Comparison of ENCODE assay signal across 13 cellular contexts in the genomic region with DNA sequence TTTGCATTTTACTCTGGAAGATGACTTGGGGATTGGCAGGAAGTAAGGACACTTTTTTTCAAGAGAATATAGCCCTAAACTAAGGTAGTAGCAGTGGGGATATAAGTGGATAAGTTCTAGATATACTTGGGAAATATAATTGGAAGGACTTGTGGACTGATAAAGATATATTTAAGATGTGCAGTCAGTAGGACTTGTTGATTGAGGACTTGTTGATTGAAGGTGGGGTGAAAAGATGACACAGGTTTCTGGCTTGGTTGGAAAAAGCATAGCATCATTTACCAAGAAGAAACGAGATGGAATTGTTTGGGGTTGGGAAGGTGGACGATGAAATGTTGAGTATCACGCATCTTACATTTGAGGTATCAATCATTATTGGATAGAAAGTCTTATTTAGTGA. TPM values are rescaled to one million over a fixed set of nuclear protein-coding genes. Genes with fewer than 3 reads are reported as not detected.
DNase-seq lines count a peak whose midpoint lies in the region; ATAC-seq and TF ChIP-seq lines count a peak whose summit lies in the region.
"Had no signal": no experiment of that assay in that cellular context is flagged by ENCODE, and none has a peak within 500 bp of the region (broad histone marks: within the 10 kb centered on the region; RNA-seq: fewer than 3 reads in every experiment).

No MANE protein-coding gene starts in this region.

- DNase-seq in ascending aorta (ENCODE audit: low spot score in 2 of 2) (no peak), thyroid gland (no peak), head of caudate nucleus (no peak)
- no peak for DNase-seq in CD8-positive, alpha-beta T cell
- DNase-seq: activated T-cell treated with anti-CD3 and anti-CD28 coated beads, Interleukin-2, amount 50 U/mL, for 4 hours; amniotic stem cell; effector CD4-positive, alpha-beta T cell; NCI-H2107; NK-92 treated with Interleukin-12 subunit alpha and Interleukin-12 subunit beta, amount 100 ng/mL, for 24 hours; SW 1271 had no signal

- H3K36me3 ChIP-seq in HUES48 (ENCODE audit: control insufficient read depth, insufficient read depth, low read length): peaks cover 60% of the 10 kb centered on the region
- peaks cover 39 to 46% of the 10 kb centered on the region in 2 donors for H3K36me3 ChIP-seq in ascending aorta
- H3K36me3 ChIP-seq in mesodermal cell (ENCODE audit: control insufficient read depth, insufficient read depth, low read length): peaks cover 58% of the 10 kb centered on the region
- peaks cover 25 to 37% of the 10 kb centered on the region in 2 donors for H3K36me3 ChIP-seq in thyroid gland
- peaks cover 32% of the 10 kb centered on the region for H3K36me3 ChIP-seq in CD8-positive, alpha-beta T cell (ENCODE audit: insufficient read depth, low read length)

- H3K4me1 Mint-ChIP-seq in CD8-positive, alpha-beta T cell (ENCODE audit: low read depth): peaks cover 36% of the 10 kb centered on the region

- peaks cover 37% of the 10 kb centered on the region for H3K36me3 Mint-ChIP-seq in CD8-positive, alpha-beta T cell

- H3K27me3 Mint-ChIP-seq in CD8-positive, alpha-beta T cell (ENCODE audit: low read depth): no peaks in the 10 kb centered on the region

- POLR2A ChIA-PET in CD8-positive, alpha-beta T cell (lab: Charles Lee): interaction anchor here (1.1 to 6.5 kb wide), 10 partner anchors 7 to 221 kb away, joined by 3 to 97 read pairs (median 16); a partner anchor contains a TSS

- H3K4me1 ChIP-seq in HUES48 (ENCODE audit: control insufficient read depth, insufficient read depth, low read length) (peaks cover 8% of the 10 kb centered on the region), ascending aorta (peaks cover 11 to 38% of the 10 kb centered on the region in 2 donors), mesodermal cell (ENCODE audit: control insufficient read depth, insufficient read depth, low read length, poor library complexity, severe bottlenecking) (peaks cover 42% of the 10 kb centered on the region), thyroid gland (peaks cover 18 to 27% of the 10 kb centered on the region in 2 donors)
- peaks cover 33% of the 10 kb centered on the region for H3K4me1 ChIP-seq in CD8-positive, alpha-beta T cell (ENCODE audit: insufficient read depth, low read length)

- no peaks in the 10 kb centered on the region for H3K9me3 ChIP-seq in HUES48 (ENCODE audit: control insufficient read depth, insufficient read depth, low read length)
- no peaks in the 10 kb centered on the region for H3K9me3 ChIP-seq in ascending aorta
- H3K9me3 ChIP-seq in mesodermal cell (ENCODE audit: control insufficient read depth, low read length): no peaks in the 10 kb centered on the region
- H3K9me3 ChIP-seq in thyroid gland: no peaks in the 10 kb centered on the region
- H3K9me3 ChIP-seq in CD8-positive, alpha-beta T cell (ENCODE audit: low read length): no peaks in the 10 kb centered on the region

- no peak for TF ChIP-seq POLR2A in thyroid gland (IDR thresholded peaks at IDR 0.05)

- no peak for ATAC-seq in CD8-positive, alpha-beta T cell
- no peak for ATAC-seq in HG03354 (IDR thresholded peaks at IDR 0.05; ENCODE audit: poor library complexity, severe bottlenecking, unreplicated experiment)
- ATAC-seq: activated T-cell treated with anti-CD3 and anti-CD28 coated beads, Interleukin-2, amount 50 U/mL, for 4 hours had no signal

- intact Hi-C loops in ascending aorta (cut with DNase I): loop anchor here (2.0 to 5.0 kb wide), 3 partner anchors 41 to 376 kb away; a partner anchor contains a TSS
- intact Hi-C loops in thyroid gland (cut with DNase I): no loop called here
- intact Hi-C loops in head of caudate nucleus (cut with DNase I): no loop called here
- intact Hi-C loops in CD8-positive, alpha-beta T cell (cut with DNase I, micrococcal nuclease): loop anchor here (2.0 to 10.0 kb wide), 5 partner anchors 69 to 929 kb away; a partner anchor contains a TSS

- CTCF ChIA-PET in CD8-positive, alpha-beta T cell (lab: Charles Lee): interaction anchor here (1.0 to 6.6 kb wide), 7 partner anchors 8 to 92 kb away, joined by 3 to 51 read pairs (median 3); a partner anchor contains a TSS

- H3K4me3 ChIP-seq in HUES48 (ENCODE audit: low read depth, low read length) (no peak overlapping the region), ascending aorta (no peak overlapping the region), mesodermal cell (ENCODE audit: extremely low read depth, insufficient read depth, low read length, poor library complexity, severe bottlenecking) (no peak overlapping the region), thyroid gland (replicated peaks in 1 of 3) (no peak overlapping the region)
- no peak overlapping the region for H3K4me3 ChIP-seq in CD8-positive, alpha-beta T cell (ENCODE audit: low read depth, low read length)

- no peak overlapping the region for H3K4me3 Mint-ChIP-seq in CD8-positive, alpha-beta T cell
- H3K4me3 Mint-ChIP-seq: activated T-cell treated with anti-CD3 and anti-CD28 coated beads, Interleukin-2, amount 50 U/mL, for 4 hours had no signal

- 85 to 97% methylated on average over 3 of the region's 3 CpGs for WGBS in mesodermal cell (ENCODE audit: insufficient coverage in 2 of 2), 2 experiments
- 94 to 96% methylated on average over 3 of the region's 3 CpGs for WGBS in thyroid gland, 2 donors

- H3K27me3 ChIP-seq in HUES48 (ENCODE audit: control insufficient read depth, insufficient read depth, low read length) (no peaks in the 10 kb centered on the region), ascending aorta (no peaks in the 10 kb centered on the region), thyroid gland (no peaks in the 10 kb centered on the region)
- no peaks in the 10 kb centered on the region for H3K27me3 ChIP-seq in CD8-positive, alpha-beta T cell (ENCODE audit: insufficient read depth, low read length)

- H3K27ac ChIP-seq in HUES48 (ENCODE audit: low read depth, low read length) (peak overlapping the region; percentile 99), ascending aorta (peak overlapping the region; percentile 95 to 97), mesodermal cell (ENCODE audit: low read depth, low read length, severe bottlenecking) (peak overlapping the region; percentile 98), thyroid gland (peak overlapping the region in 2 of 3 donors; percentile 96 to 99)
- H3K27ac ChIP-seq in CD8-positive, alpha-beta T cell (ENCODE audit: low read depth, low read length): no peak overlapping the region

- H3K9ac ChIP-seq in HUES48 (ENCODE audit: low read depth, low read length): no peak overlapping the region

- H3K27ac Mint-ChIP-seq in CD8-positive, alpha-beta T cell: no peak overlapping the region

- H3K9me3 Mint-ChIP-seq in CD8-positive, alpha-beta T cell: no peaks in the 10 kb centered on the region
- H3K9me3 Mint-ChIP-seq: activated T-cell treated with anti-CD3 and anti-CD28 coated beads, Interleukin-2, amount 50 U/mL, for 4 hours had no signal

- TF ChIP-seq CTCF in ascending aorta (IDR thresholded peaks at IDR 0.05) (no peak), thyroid gland (IDR thresholded peaks at IDR 0.05) (no peak)
- TF ChIP-seq CTCF in CD8-positive, alpha-beta T cell (IDR thresholded peaks at IDR 0.05): no peak

RNA-seq across cellular contexts. Expression of a gene that starts 1.5 kb away (rescaled TPM):
- total RNA-seq in ascending aorta (76.0 TPM), thyroid gland (100 to 1,000 TPM in 3 of 4 donors, 10 to 100 TPM in 1; 96.6 to 113 (median 108) TPM)
- polyA plus RNA-seq in mesodermal cell (2013, experiment 1 of 2): 229 TPM
- polyA plus RNA-seq in mesodermal cell (2013, experiment 2 of 2): 198 TPM
- total RNA-seq in CD8-positive, alpha-beta T cell: 100 to 1,000 TPM; 158 to 161 TPM

RNA-seq across cellular contexts. Expression of a gene that starts 5.7 kb away (rescaled TPM):
- total RNA-seq in ascending aorta: 96.7 TPM
- 66.1 TPM for polyA plus RNA-seq in mesodermal cell (2013, experiment 1 of 2)
- polyA plus RNA-seq in mesodermal cell (2013, experiment 2 of 2): 56.8 TPM
- total RNA-seq in thyroid gland: 10 to 100 TPM; 51.3 to 97.3 (median 69.1) TPM
- total RNA-seq in CD8-positive, alpha-beta T cell: 10 to 100 TPM; 31.1 to 34.8 TPM

RNA-seq across cellular contexts. Expression of a gene that starts 9.9 kb away (rescaled TPM):
- total RNA-seq in ascending aorta (183 TPM), thyroid gland (100 to 1,000 TPM; 101 to 144 (median 121) TPM)
- 226 TPM for polyA plus RNA-seq in mesodermal cell (2013, experiment 1 of 2)
- polyA plus RNA-seq in mesodermal cell (2013, experiment 2 of 2): 200 TPM
- total RNA-seq in CD8-positive, alpha-beta T cell: 10 to 100 TPM; 26.6 to 31.6 TPM

RNA-seq across cellular contexts. Expression of a gene that starts 10.1 kb away (rescaled TPM):
- total RNA-seq in ascending aorta (9.2 TPM), thyroid gland (10 to 100 TPM; 12.9 to 36.7 (median 18.8) TPM)
- polyA plus RNA-seq in mesodermal cell (2013, experiment 1 of 2): 13.1 TPM
- 12.7 TPM for polyA plus RNA-seq in mesodermal cell (2013, experiment 2 of 2)
- 10 to 100 TPM; 29.1 to 31.3 TPM for total RNA-seq in CD8-positive, alpha-beta T cell

RNA-seq across cellular contexts. Expression of a gene that starts 42.1 kb away (rescaled TPM):
- 58.0 TPM for total RNA-seq in ascending aorta
- 61.7 TPM for polyA plus RNA-seq in mesodermal cell (2013, experiment 1 of 2)
- 45.3 TPM for polyA plus RNA-seq in mesodermal cell (2013, experiment 2 of 2)
- 10 to 100 TPM in 1 of 4 donors, 1 to 10 TPM in 3; 5.6 to 14.4 (median 9.6) TPM for total RNA-seq in thyroid gland
- 10 to 100 TPM; 11.1 TPM for total RNA-seq in CD8-positive, alpha-beta T cell

Comparison
In these comparisons a context has a peak if more than half of its experiments do, and no peak if none do; other contexts are left out.
1. intact Hi-C loops: an anchor here in ascending aorta (2.0 to 5.0 kb wide) and CD8-positive, alpha-beta T cell (2.0 to 10.0 kb wide); none called in thyroid gland and head of caudate nucleus.